ENCODE assay signal across 8 cellular contexts in the genomic region with DNA sequence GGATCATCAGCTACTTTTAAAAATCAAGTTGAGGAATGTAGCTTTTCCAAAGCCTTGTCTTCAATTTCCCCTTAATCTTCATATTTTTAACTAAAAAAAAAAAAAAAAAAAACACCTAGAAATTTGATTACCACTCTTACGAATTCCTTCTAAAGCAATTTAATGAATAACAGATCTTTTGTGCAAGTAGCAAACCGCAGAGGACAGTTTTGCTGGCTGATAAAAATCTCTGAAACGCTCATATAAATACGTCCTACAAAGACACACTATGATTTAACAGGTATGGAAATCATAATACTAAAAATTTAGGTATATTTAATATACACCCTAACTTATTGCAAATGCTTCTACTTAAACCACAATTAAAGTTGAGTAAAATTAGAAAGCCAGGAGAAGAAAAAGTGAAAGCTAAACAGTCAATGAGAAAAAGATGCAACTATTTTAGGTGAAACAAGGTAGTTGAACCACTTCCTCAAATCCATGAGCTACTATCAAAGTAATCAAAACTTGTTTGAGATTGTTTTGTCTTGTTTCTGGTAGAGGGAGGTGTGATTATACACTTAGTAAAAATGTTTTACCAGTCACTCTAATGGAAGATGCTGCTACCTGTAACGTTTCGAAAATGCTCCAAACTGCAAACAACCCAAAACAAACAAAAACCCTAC. TPM values are rescaled to one million over a fixed set of nuclear protein-coding genes. Genes with fewer than 3 reads are reported as not detected.
DNase-seq lines count a peak whose midpoint lies in the region; ATAC-seq and TF ChIP-seq lines count a peak whose summit lies in the region.

No MANE protein-coding gene starts in this region.

- H3K9me3 ChIP-seq in left ventricle myocardium inferior (replicated peaks) = no peaks in the 10 kb centered on the region
- H3K9me3 ChIP-seq in SK-N-MC (ENCODE audit: low read depth, low read length) = no peaks in the 10 kb centered on the region
- no peaks in the 10 kb centered on the region for H3K9me3 ChIP-seq in right cardiac atrium (ENCODE audit: control insufficient read depth, low read length)
- no peaks in the 10 kb centered on the region for H3K9me3 ChIP-seq in subcutaneous abdominal adipose tissue (ENCODE audit: control insufficient read depth in 5 of 5, low read length in 5 of 5)

- H3K27me3 ChIP-seq in left ventricle myocardium inferior (ENCODE audit: low read depth) = peaks cover 24% of the 10 kb centered on the region
- no peaks in the 10 kb centered on the region for H3K27me3 ChIP-seq in right cardiac atrium (ENCODE audit: control insufficient read depth, insufficient read depth)
- H3K27me3 ChIP-seq in subcutaneous abdominal adipose tissue (ENCODE audit: control insufficient read depth in 5 of 5, insufficient read depth in 4 of 5, low read length in 5 of 5) = peaks cover 0 to 2% (median 0%) of the 10 kb centered on the region in 5 donors

- H3K4me1 ChIP-seq in left ventricle myocardium inferior (peaks cover 30% of the 10 kb centered on the region), right cardiac atrium (ENCODE audit: control insufficient read depth, insufficient read depth, low read length) (no peaks in the 10 kb centered on the region), subcutaneous abdominal adipose tissue (ENCODE audit: control insufficient read depth in 5 of 5, insufficient read depth in 5 of 5, low read length in 5 of 5) (peaks cover 2 to 31% (median 27%) of the 10 kb centered on the region in 5 donors)

- H3K4me3 ChIP-seq in left ventricle myocardium inferior (peak overlapping the region; percentile 92), SK-N-MC (peak overlapping the region; percentile 89), right cardiac atrium (ENCODE audit: low read length) (peak overlapping the region; percentile 84), subcutaneous abdominal adipose tissue (ENCODE audit: low read depth in 1 of 5, low read length in 5 of 5) (peak overlapping the region in 4 of 5 donors; percentile 69 to 88 (median 85))

- 48% methylated on average over 6 of the region's 6 CpGs for whole genome bisulfite sequencing in right cardiac atrium

- no peak for TF ChIP-seq CTCF in left ventricle myocardium inferior (IDR thresholded peaks at IDR 0.05; ENCODE audit: borderline replicate concordance)

- no peak for ATAC-seq in Right ventricle myocardium superior (ENCODE audit: poor library complexity)
- ATAC-seq in right cardiac atrium = no peak
- ATAC-seq in HG02678 (IDR thresholded peaks at IDR 0.05; ENCODE audit: unreplicated experiment) = no peak

- DNase-seq in left ventricle myocardium inferior (no peak), Right ventricle myocardium superior (no peak), SK-N-MC (ENCODE audit: low read depth, low spot score) (no peak), right cardiac atrium (no peak), cortex of kidney (lab: John Stamatoyannopoulos, UW) (no peak), NCI-H1092 (lab: John Stamatoyannopoulos, UW) (no peak)

- peak overlapping the region; percentile 77 for H3K9ac ChIP-seq in SK-N-MC (ENCODE audit: insufficient read length)
- peak overlapping the region in 3 of 5 donors; percentile 31 to 73 (median 31) for H3K9ac ChIP-seq in subcutaneous abdominal adipose tissue (ENCODE audit: low read length in 5 of 5)

- no peaks in the 10 kb centered on the region for H3K36me3 ChIP-seq in left ventricle myocardium inferior
- no peaks in the 10 kb centered on the region; the same call in 1 of the 2 replicates for H3K36me3 ChIP-seq in SK-N-MC (ENCODE audit: insufficient read depth, low read length)
- H3K36me3 ChIP-seq in subcutaneous abdominal adipose tissue (ENCODE audit: control insufficient read depth in 5 of 5, insufficient read depth in 5 of 5, low read length in 5 of 5) = no peaks in the 10 kb centered on the region

- intact Hi-C loops in left ventricle myocardium inferior (cut with micrococcal nuclease) = no loop called here
- intact Hi-C loops in Right ventricle myocardium superior (cut with DNase I) = no loop called here
- intact Hi-C loops in right cardiac atrium (cut with DNase I) = no loop called here

- no peak overlapping the region for H3K27ac ChIP-seq in left ventricle myocardium inferior (replicated peaks)
- peak overlapping the region; percentile 73 for H3K27ac ChIP-seq in SK-N-MC
- H3K27ac ChIP-seq in right cardiac atrium (ENCODE audit: low read length) = no peak overlapping the region
- H3K27ac ChIP-seq in subcutaneous abdominal adipose tissue (ENCODE audit: low read depth, low read length) = peak overlapping the region; percentile 74

RNA-seq across cellular contexts. Expression of gene PAWR, which starts 2.3 kb away (rescaled TPM):
- total RNA-seq in left ventricle myocardium inferior = 10.5 TPM
- total RNA-seq in Right ventricle myocardium superior = 7.2 TPM
- total RNA-seq in right cardiac atrium = 10 to 100 TPM; 14.1 to 18.7 (median 16.4) TPM
- polyA plus RNA-seq in right cardiac atrium = 7.1 TPM

Comparison
In these comparisons a context has a peak if more than half of its experiments do, and no peak if none do; other contexts are left out.
1. H3K27ac ChIP-seq: peak in SK-N-MC (single experiment) and subcutaneous abdominal adipose tissue (single experiment); none in left ventricle myocardium inferior (single experiment) and right cardiac atrium (single experiment).
2. Peak in every context shown above with its lines, with median percentiles within 50 percentile points of each other: H3K4me3 ChIP-seq.